ENCODE assay signal across 10 cellular contexts in the genomic region with DNA sequence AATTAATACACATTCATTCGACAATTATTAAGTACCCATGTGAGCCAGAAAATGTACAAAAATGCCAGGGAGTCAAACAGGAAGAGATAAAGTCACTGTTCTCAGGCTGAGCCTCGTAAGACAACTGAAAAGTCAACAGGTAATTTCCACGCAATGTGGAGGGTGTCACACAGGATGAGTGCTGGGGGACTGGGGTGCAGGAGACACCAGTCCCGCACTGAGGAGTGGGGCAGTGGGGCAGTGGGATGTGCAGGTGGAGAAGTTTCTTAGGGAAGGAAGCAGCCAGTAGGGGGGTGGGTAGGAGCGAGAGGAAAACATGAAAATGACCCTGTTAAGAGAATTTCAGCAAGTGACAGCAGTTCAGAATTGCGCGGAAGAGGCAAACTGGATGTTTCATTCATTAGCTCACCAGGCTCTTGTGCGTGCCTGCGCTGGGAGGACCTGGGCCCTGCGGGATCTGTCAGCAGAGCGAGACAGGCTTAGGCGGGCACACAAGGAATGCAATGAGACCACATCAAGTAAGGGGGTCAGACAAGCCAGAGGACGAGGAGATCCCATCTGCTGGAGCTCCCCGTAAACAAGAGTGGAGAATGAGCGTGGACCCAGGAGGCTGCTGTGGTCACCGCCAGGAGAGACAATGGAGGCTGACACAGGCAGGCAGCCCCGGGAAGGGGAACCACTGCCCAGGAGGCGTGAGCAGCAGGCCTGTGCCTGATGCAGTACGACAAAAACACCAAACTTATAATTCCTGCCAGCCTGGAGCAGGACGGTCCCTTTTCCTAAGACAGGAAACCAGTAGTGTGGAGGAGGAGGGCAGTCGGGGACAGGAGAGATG. TPM values are rescaled to one million over a fixed set of nuclear protein-coding genes. Genes with fewer than 3 reads are reported as not detected.
DNase-seq lines count a peak whose midpoint lies in the region; ATAC-seq and TF ChIP-seq lines count a peak whose summit lies in the region.
"Had no signal": no experiment of that assay in that cellular context is flagged by ENCODE, and none has a peak within 500 bp of the region (broad histone marks: within the 10 kb centered on the region; RNA-seq: fewer than 3 reads in every experiment).

No MANE protein-coding gene starts in this region.

- 43% methylated on average over 21 of the region's 21 CpGs for WGBS in smooth muscle cell (ENCODE audit: low lambda C conversion rate)

- peaks cover 90% of the 10 kb centered on the region for H3K79me2 ChIP-seq in smooth muscle cell (ENCODE audit: low read depth)

- CTCF ChIA-PET in activated CD8-positive, alpha-beta T cell treated with anti-CD3 and anti-CD28 coated beads, Interleukin-2, amount 10 ng/mL, durations not matched to agents 7 days and 5 days (lab: Charles Lee), result interaction anchor here (1.0 kb wide), 1 partner anchor 22 kb away, joined by 3 read pairs; no protein-coding TSS in a partner anchor

- POLR2A ChIA-PET in activated CD8-positive, alpha-beta T cell treated with anti-CD3 and anti-CD28 coated beads, Interleukin-2, amount 10 ng/mL, durations not matched to agents 7 days and 5 days (lab: Charles Lee), result interaction anchor here (0.6 kb wide), 2 partner anchors 19 to 21 kb away, joined by 3 read pairs; a partner anchor contains a TSS

- H3F3A ChIP-seq in smooth muscle cell (ENCODE audit: low read depth), result peaks cover 6% of the 10 kb centered on the region

- peak overlapping the region; percentile 91 for H3K27ac ChIP-seq in smooth muscle cell (ENCODE audit: low read depth)
- H3K27ac ChIP-seq in tibial artery, result no peak overlapping the region

- no peaks in the 10 kb centered on the region for H3K9me3 Mint-ChIP-seq in activated T-cell treated with anti-CD3 and anti-CD28 coated beads, Interleukin-2, amount 50 U/mL, for 4 hours
- H3K9me3 Mint-ChIP-seq in activated CD8-positive, alpha-beta T cell treated with anti-CD3 and anti-CD28 coated beads, Interleukin-2, amount 10 ng/mL, durations not matched to agents 7 days and 5 days (ENCODE audit: insufficient read depth), result no peaks in the 10 kb centered on the region

- DNase-seq in activated T-cell treated with anti-CD3 and anti-CD28 coated beads, Interleukin-2, amount 50 U/mL, for 4 hours, result no peak
- no peak for DNase-seq in activated T-cell treated with anti-CD3 and anti-CD28 coated beads, Interleukin-2, amount 50 U/mL, for 48 hours
- no peak for DNase-seq in activated CD8-positive, alpha-beta T cell treated with anti-CD3 and anti-CD28 coated beads, Interleukin-2, amount 10 ng/mL, durations not matched to agents 7 days and 5 days
- DNase-seq in hippocampal formation (lab: John Stamatoyannopoulos, UW), result peak; percentile 13 to 44
- DNase-seq in smooth muscle cell (lab: John Stamatoyannopoulos, UW; ENCODE audit: unreplicated experiment), result no peak
- no peak for DNase-seq in EL
- DNase-seq in tibial artery, result no peak
- DNase-seq: body of pancreas had no signal

- no peak for ATAC-seq in activated T-cell treated with anti-CD3 and anti-CD28 coated beads, Interleukin-2, amount 50 U/mL, for 4 hours
- ATAC-seq in activated CD8-positive, alpha-beta T cell treated with anti-CD3 and anti-CD28 coated beads, Interleukin-2, amount 10 ng/mL, durations not matched to agents 7 days and 5 days, result no peak
- no peak for ATAC-seq in GM18520 (IDR thresholded peaks at IDR 0.05; ENCODE audit: unreplicated experiment)
- ATAC-seq: body of pancreas, foreskin keratinocyte had no signal

- no peaks in the 10 kb centered on the region for H3K9me3 ChIP-seq in smooth muscle cell (replicated peaks; ENCODE audit: low read depth)
- no peaks in the 10 kb centered on the region for H3K9me3 ChIP-seq in tibial artery
- H3K9me3 ChIP-seq: body of pancreas had no signal

- no peak overlapping the region for H2AFZ ChIP-seq in smooth muscle cell (ENCODE audit: low read depth)

- H3K4me3 Mint-ChIP-seq in activated T-cell treated with anti-CD3 and anti-CD28 coated beads, Interleukin-2, amount 50 U/mL, for 4 hours, result peak overlapping the region; percentile 75
- peak overlapping the region; percentile 65 for H3K4me3 Mint-ChIP-seq in activated CD8-positive, alpha-beta T cell treated with anti-CD3 and anti-CD28 coated beads, Interleukin-2, amount 10 ng/mL, durations not matched to agents 7 days and 5 days

- H3K4me3 ChIP-seq in smooth muscle cell (no peak overlapping the region), tibial artery (no peak overlapping the region)
- H3K4me3 ChIP-seq: body of pancreas had no signal

- TF ChIP-seq CTCF in smooth muscle cell (IDR thresholded peaks at IDR 0.05; ENCODE audit: borderline replicate concordance, insufficient read depth, poor library complexity, severe bottlenecking) (no peak), tibial artery (IDR thresholded peaks at IDR 0.05) (no peak)

- no peaks in the 10 kb centered on the region for H3K27me3 Mint-ChIP-seq in activated T-cell treated with anti-CD3 and anti-CD28 coated beads, Interleukin-2, amount 50 U/mL, for 4 hours (ENCODE audit: low read depth)
- no peaks in the 10 kb centered on the region for H3K27me3 Mint-ChIP-seq in activated CD8-positive, alpha-beta T cell treated with anti-CD3 and anti-CD28 coated beads, Interleukin-2, amount 10 ng/mL, durations not matched to agents 7 days and 5 days (ENCODE audit: low read depth)

- no peaks in the 10 kb centered on the region for H3K36me3 ChIP-seq in smooth muscle cell (ENCODE audit: low read depth)
- H3K36me3 ChIP-seq in tibial artery, result peaks cover 0 to 14% (median under 1%) of the 10 kb centered on the region in 3 donors

- peak overlapping the region; percentile 76 for H3K9ac ChIP-seq in smooth muscle cell (ENCODE audit: low read depth)

- no peaks in the 10 kb centered on the region for H3K36me3 Mint-ChIP-seq in activated T-cell treated with anti-CD3 and anti-CD28 coated beads, Interleukin-2, amount 50 U/mL, for 4 hours (ENCODE audit: insufficient read depth)
- H3K36me3 Mint-ChIP-seq in activated CD8-positive, alpha-beta T cell treated with anti-CD3 and anti-CD28 coated beads, Interleukin-2, amount 10 ng/mL, durations not matched to agents 7 days and 5 days (ENCODE audit: low read depth), result peaks cover 4% of the 10 kb centered on the region

- no peaks in the 10 kb centered on the region for H3K27me3 ChIP-seq in smooth muscle cell (ENCODE audit: low read depth)
- no peaks in the 10 kb centered on the region for H3K27me3 ChIP-seq in tibial artery
- H3K27me3 ChIP-seq: body of pancreas, foreskin keratinocyte had no signal

- peaks cover 73% of the 10 kb centered on the region for H3K4me1 Mint-ChIP-seq in activated T-cell treated with anti-CD3 and anti-CD28 coated beads, Interleukin-2, amount 50 U/mL, for 4 hours (ENCODE audit: low read depth)
- H3K4me1 Mint-ChIP-seq in activated CD8-positive, alpha-beta T cell treated with anti-CD3 and anti-CD28 coated beads, Interleukin-2, amount 10 ng/mL, durations not matched to agents 7 days and 5 days (ENCODE audit: low read depth), result peaks cover 61% of the 10 kb centered on the region

- intact Hi-C loops in tibial artery (cut with DNase I; ENCODE audit: low total_unique reads), result no loop called here

- peaks cover 100% of the 10 kb centered on the region for H4K20me1 ChIP-seq in smooth muscle cell (ENCODE audit: low read depth)

- peak overlapping the region; percentile 81 for H3K4me2 ChIP-seq in smooth muscle cell

- H3K4me1 ChIP-seq in smooth muscle cell (ENCODE audit: low read depth), result peaks cover 55% of the 10 kb centered on the region
- peaks cover 0 to 56% (median 31%) of the 10 kb centered on the region in 4 donors for H3K4me1 ChIP-seq in tibial artery

- peak overlapping the region; percentile 88 for H3K27ac Mint-ChIP-seq in activated CD8-positive, alpha-beta T cell treated with anti-CD3 and anti-CD28 coated beads, Interleukin-2, amount 10 ng/mL, durations not matched to agents 7 days and 5 days

RNA-seq across cellular contexts. Expression of a gene that starts 21.0 kb away (rescaled TPM):
- total RNA-seq in activated T-cell treated with anti-CD3 and anti-CD28 coated beads, Interleukin-2, amount 50 U/mL, for 4 hours, result 10 to 100 TPM; 26.7 to 37.4 (median 29.2) TPM
- 10 to 100 TPM; 20.3 to 21.5 TPM for total RNA-seq in activated CD8-positive, alpha-beta T cell treated with anti-CD3 and anti-CD28 coated beads, Interleukin-2, amount 10 ng/mL, durations not matched to agents 7 days and 5 days
- total RNA-seq in smooth muscle cell, result 15.1 and 17.8 TPM in 2 replicates
- polyA plus RNA-seq in smooth muscle cell, result 5.3 and 5.4 TPM in 2 replicates

Comparison
In these comparisons a context has a peak if more than half of its experiments do, and no peak if none do; other contexts are left out.
1. DNase-seq: peak in hippocampal formation (2 of 2); none in activated T-cell treated with anti-CD3 and anti-CD28 coated beads, Interleukin-2, amount 50 U/mL, for 4 hours (single experiment), activated T-cell treated with anti-CD3 and anti-CD28 coated beads, Interleukin-2, amount 50 U/mL, for 48 hours (0 of 2), activated CD8-positive, alpha-beta T cell treated with anti-CD3 and anti-CD28 coated beads, Interleukin-2, amount 10 ng/mL, durations not matched to agents 7 days and 5 days (single experiment), smooth muscle cell (single experiment), EL (single experiment) and tibial artery (0 of 2).